ENCODE assay signal across 1 cellular context in the genomic region with DNA sequence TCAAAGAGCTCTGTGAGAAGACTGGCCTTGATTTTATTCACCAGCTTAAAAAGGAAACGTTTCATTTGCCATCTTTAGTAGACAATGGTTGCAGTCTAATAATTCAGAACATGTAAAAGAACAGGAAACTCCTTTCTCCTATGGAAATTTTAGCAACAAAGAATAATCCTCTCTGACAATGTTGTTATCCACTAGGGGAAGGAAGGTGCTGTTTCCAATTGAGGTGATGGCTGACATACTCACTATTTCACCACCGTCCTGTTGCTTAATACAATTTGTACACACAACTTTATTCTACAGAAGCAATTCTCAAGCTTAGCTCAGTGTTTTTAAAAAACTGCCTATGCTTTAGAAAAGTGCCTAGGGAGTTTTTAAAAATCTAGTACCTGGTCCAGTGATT.
A peak's percentile ranks its signal among the peaks of the same experiment; 100 is the strongest.
TF ChIP-seq lines count a peak whose summit lies in the region.

No MANE protein-coding gene starts in this region.

TF ChIP-seq in K562, 482 proteins besides CTCF, POLR2A, EP300 and RAD21 (continued from another document):
- TF ChIP-seq ZBTB40 (IDR thresholded peaks at IDR 0.05) (peak; percentile 58; the same call in 1 of the 2 replicates), ZBTB40 (CRISPR knock-in tag; IDR thresholded peaks at IDR 0.05) (no peak)
TF ChIP-seq in K562: peak in this region for 2.
